ENCODE assay signal across 17 cellular contexts in genomic region chr1:36824390-36824861, GRCh38.
DNase-seq lines count a peak whose midpoint lies in the region; ATAC-seq and TF ChIP-seq lines count a peak whose summit lies in the region.
"Had no signal": no experiment of that assay in that cellular context is flagged by ENCODE, and none has a peak within 500 bp of the region (broad histone marks: within the 10 kb centered on the region; RNA-seq: fewer than 3 reads in every experiment).

No MANE protein-coding gene starts in this region.

- H3K9me3 ChIP-seq in ES-I3 (ENCODE audit: control insufficient read depth, insufficient read depth, low read length) (0 out of 2 replicates have a peak, but pooled peaks cover 2% of the 10 kb centered on the region), T-helper 17 cell (ENCODE audit: control insufficient read depth, low read length, poor library complexity, severe bottlenecking) (no peaks in the 10 kb centered on the region)
- H3K9me3 ChIP-seq: Caco-2, HAP-1, uterus had no signal

- H3K27me3 Mint-ChIP-seq in nephron (ENCODE audit: low read depth): peaks cover 8% of the 10 kb centered on the region
- H3K27me3 Mint-ChIP-seq in T-helper 17 cell: peaks cover 55% of the 10 kb centered on the region

- no peak for ATAC-seq in HG02571 (IDR thresholded peaks at IDR 0.05; ENCODE audit: unreplicated experiment)
- no peak for ATAC-seq in T-helper 17 cell

- peaks cover 12% of the 10 kb centered on the region for H3K4me1 ChIP-seq in ES-I3 (ENCODE audit: insufficient read depth, low read length)
- H3K4me1 ChIP-seq: Caco-2, HAP-1, uterus had no signal

- TF ChIP-seq CTCF in NB4 (IDR thresholded peaks at IDR 0.05; ENCODE audit: low read depth, low read length) (no peak), fibroblast of pulmonary artery (IDR thresholded peaks at IDR 0.05; ENCODE audit: low read length, missing control alignments) (no peak), nephron (IDR thresholded peaks at IDR 0.05; ENCODE audit: unreplicated experiment in 3 of 3) (no peak)

- peak; percentile 23 for TF ChIP-seq POLR2A in NB4 (IDR thresholded peaks at IDR 0.05; ENCODE audit: extremely low read depth, insufficient read length)

- peaks cover 44% of the 10 kb centered on the region for H3K4me1 Mint-ChIP-seq in nephron
- peaks cover 2% of the 10 kb centered on the region for H3K4me1 Mint-ChIP-seq in T-helper 17 cell
- H3K4me1 Mint-ChIP-seq: naive B cell had no signal

- no peak overlapping the region for H3K4me3 Mint-ChIP-seq in nephron
- H3K4me3 Mint-ChIP-seq in T-helper 17 cell: no peak overlapping the region
- H3K4me3 Mint-ChIP-seq: naive B cell had no signal

- no peaks in the 10 kb centered on the region for H3K36me3 Mint-ChIP-seq in nephron (ENCODE audit: low read depth)
- no peaks in the 10 kb centered on the region for H3K36me3 Mint-ChIP-seq in T-helper 17 cell (ENCODE audit: low read depth)
- H3K36me3 Mint-ChIP-seq: naive B cell had no signal

- peak overlapping the region; percentile 1; the same call in 1 of the 2 replicates for H3K9ac ChIP-seq in ES-I3 (ENCODE audit: low read depth, low read length)

- no peaks in the 10 kb centered on the region for H3K9me3 Mint-ChIP-seq in nephron

- H3K27ac Mint-ChIP-seq in nephron (peak overlapping the region; percentile 36 to 59 (median 46)), T-helper 17 cell (no peak overlapping the region)
- H3K27ac Mint-ChIP-seq: naive B cell had no signal

- DNase-seq in NB4 (ENCODE audit: low read depth) (peak; percentile 94), fibroblast of pulmonary artery (ENCODE audit: low read depth) (peak; percentile 31), NCI-H1930 (lab: John Stamatoyannopoulos, UW) (no peak), T-helper 17 cell (no peak)
- DNase-seq in effector CD8-positive, alpha-beta T cell (lab: John Stamatoyannopoulos, UW): no peak
- DNase-seq: activated CD4-positive, alpha-beta T cell treated with anti-CD3 and anti-CD28 coated beads, Interleukin-2, amount 50 U/mL, for 1 hour; activated naive CD4-positive, alpha-beta T cell; Caco-2; naive B cell; NCI-H1694; stimulated activated CD4-positive, alpha-beta T cell treated with anti-CD3 and anti-CD28 coated beads, Interleukin-4, amount 100 ng/mL, for 1 hour; uterus had no signal

- no peaks in the 10 kb centered on the region for H3K36me3 ChIP-seq in ES-I3 (ENCODE audit: insufficient read depth, low read length)
- H3K36me3 ChIP-seq: HAP-1, uterus had no signal

- H3K4me3 ChIP-seq in NB4 (ENCODE audit: low read depth, low read length): no peak overlapping the region
- H3K4me3 ChIP-seq in fibroblast of pulmonary artery (replicated peaks; ENCODE audit: low read depth, low read length): no peak overlapping the region
- H3K4me3 ChIP-seq: coronary artery, HAP-1, uterus had no signal

Comparison
In these comparisons a context has a peak if more than half of its experiments do, and no peak if none do; other contexts are left out.
1. DNase-seq: peak in NB4 (single experiment) and fibroblast of pulmonary artery (single experiment); none in effector CD8-positive, alpha-beta T cell (single experiment), NCI-H1930 (0 of 2) and T-helper 17 cell (0 of 3).